Comparison of ENCODE assay signal across 9 cellular contexts in the genomic region with DNA sequence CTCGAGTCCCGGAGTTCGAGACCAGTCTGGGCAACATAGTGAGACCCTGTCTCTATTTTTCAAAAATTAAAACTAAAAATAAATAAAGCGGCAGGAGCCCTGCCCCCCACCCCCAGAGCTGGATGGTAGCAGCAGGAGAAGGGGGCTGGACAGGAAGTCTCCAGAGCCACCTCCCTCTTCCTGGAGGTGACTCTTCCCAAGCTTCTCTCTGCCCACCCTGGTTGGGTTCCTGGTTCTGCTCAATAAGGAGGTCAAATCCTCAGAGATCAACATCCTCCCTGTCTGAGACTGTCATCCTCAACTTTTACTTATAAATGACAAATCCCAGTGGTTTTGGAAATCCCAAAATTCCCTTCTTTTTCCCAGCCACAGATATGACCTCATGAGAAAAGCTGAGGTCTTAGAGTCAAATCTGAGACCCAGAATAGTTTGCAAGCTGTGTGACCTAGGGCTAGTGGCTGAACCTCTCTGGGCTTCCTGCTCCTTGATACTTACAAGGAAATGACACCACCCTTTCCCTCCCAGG. TPM values are rescaled to one million over a fixed set of nuclear protein-coding genes. Genes with fewer than 3 reads are reported as not detected.
DNase-seq lines count a peak whose midpoint lies in the region; ATAC-seq, FAIRE-seq and TF ChIP-seq lines count a peak whose summit lies in the region.
"Had no signal": no experiment of that assay in that cellular context is flagged by ENCODE, and none has a peak within 500 bp of the region (broad histone marks: within the 10 kb centered on the region; RNA-seq: fewer than 3 reads in every experiment).

No MANE protein-coding gene starts in this region.

- 62% methylated on average over 2 of the region's 4 CpGs for WGBS in mesenchymal stem cell

- H3K4me1 ChIP-seq in mesenchymal stem cell (ENCODE audit: control insufficient read depth, insufficient read depth, low read depth, low read length) (peaks cover 18% of the 10 kb centered on the region), vagina (peaks cover 59% of the 10 kb centered on the region)

- H4K8ac ChIP-seq in mesenchymal stem cell (ENCODE audit: low read length): no peak overlapping the region

- no peaks in the 10 kb centered on the region for H3K27me3 Mint-ChIP-seq in activated naive CD4-positive, alpha-beta T cell treated with anti-CD3 and anti-CD28 coated beads, Interleukin-2, amount 10 ng/mL, durations not matched to agents 7 days and 5 days

- intact Hi-C loops in vagina (cut with DNase I): no loop called here

- H4K91ac ChIP-seq in mesenchymal stem cell (ENCODE audit: low read length): no peak overlapping the region

- H3K27ac Mint-ChIP-seq in activated naive CD4-positive, alpha-beta T cell treated with anti-CD3 and anti-CD28 coated beads, Interleukin-2, amount 10 ng/mL, durations not matched to agents 7 days and 5 days: peak overlapping the region; percentile 84
- no peak overlapping the region for H3K27ac Mint-ChIP-seq in activated naive CD4-positive, alpha-beta T cell treated with anti-CD3 and anti-CD28 coated beads, Interleukin-2, amount 50 U/mL, for 72 hours

- no peak overlapping the region for H3K23ac ChIP-seq in mesenchymal stem cell (ENCODE audit: low read length in 2 of 2)

- FAIRE-seq in frontal cortex (lab: Jason Lieb, UNC): no peak

- H2AFZ ChIP-seq in mesenchymal stem cell (ENCODE audit: low read depth, low read length): no peak overlapping the region

- H3K36me3 ChIP-seq in mesenchymal stem cell (ENCODE audit: control insufficient read depth in 1 of 2, insufficient read depth in 2 of 2, low read depth in 1 of 2, low read length in 2 of 2): peaks cover 29 to 34% of the 10 kb centered on the region in 2 experiments
- no peaks in the 10 kb centered on the region for H3K36me3 ChIP-seq in vagina

- no peak for TF ChIP-seq CTCF in coronary artery (IDR thresholded peaks at IDR 0.05)
- no peak for TF ChIP-seq CTCF in vagina (IDR thresholded peaks at IDR 0.05)

- peak overlapping the region; percentile 89 for H3K9ac ChIP-seq in mesenchymal stem cell (ENCODE audit: low read length)

- TF ChIP-seq POLR2A in vagina (IDR thresholded peaks at IDR 0.05): no peak

- H2BK120ac ChIP-seq in mesenchymal stem cell (ENCODE audit: low read depth, low read length): peak overlapping the region; percentile 83

- H3K14ac ChIP-seq in mesenchymal stem cell (ENCODE audit: low read length in 2 of 2): no peak overlapping the region

- H2BK12ac ChIP-seq in mesenchymal stem cell (ENCODE audit: low read length in 2 of 2): no peak overlapping the region

- H3K9me3 Mint-ChIP-seq in activated naive CD4-positive, alpha-beta T cell treated with anti-CD3 and anti-CD28 coated beads, Interleukin-2, amount 10 ng/mL, durations not matched to agents 7 days and 5 days: no peaks in the 10 kb centered on the region
- H3K9me3 Mint-ChIP-seq in activated naive CD4-positive, alpha-beta T cell treated with anti-CD3 and anti-CD28 coated beads, Interleukin-2, amount 50 U/mL, for 72 hours: no peaks in the 10 kb centered on the region

- no peak overlapping the region for H2BK5ac ChIP-seq in mesenchymal stem cell (ENCODE audit: low read depth, low read length, poor library complexity, severe bottlenecking)

- H3K18ac ChIP-seq in mesenchymal stem cell (ENCODE audit: low read depth in 1 of 2, low read length in 2 of 2): peak overlapping the region; percentile 43 to 99

- H3K27ac ChIP-seq in coronary artery (peak overlapping the region; percentile 8 to 83), mesenchymal stem cell (ENCODE audit: low read length, poor library complexity, severe bottlenecking) (peak overlapping the region; percentile 96), vagina (peak overlapping the region; percentile 90)

- peak overlapping the region; percentile 9 for H2BK15ac ChIP-seq in mesenchymal stem cell (ENCODE audit: low read depth, poor library complexity, severe bottlenecking)

- no peak overlapping the region for H3K4me3 Mint-ChIP-seq in activated naive CD4-positive, alpha-beta T cell treated with anti-CD3 and anti-CD28 coated beads, Interleukin-2, amount 10 ng/mL, durations not matched to agents 7 days and 5 days

- ATAC-seq in activated naive CD4-positive, alpha-beta T cell treated with anti-CD3 and anti-CD28 coated beads, Interleukin-2, amount 50 U/mL, for 72 hours: no peak
- no peak for ATAC-seq in GM21619 (IDR thresholded peaks at IDR 0.05; ENCODE audit: unreplicated experiment)

- peaks cover 4% of the 10 kb centered on the region for H3K79me1 ChIP-seq in mesenchymal stem cell (replicated peaks; ENCODE audit: low read length, poor library complexity, severe bottlenecking)

- peak overlapping the region; percentile 62 for H2AK5ac ChIP-seq in mesenchymal stem cell (ENCODE audit: low read length, severe bottlenecking)

- H3K4me1 Mint-ChIP-seq in activated naive CD4-positive, alpha-beta T cell treated with anti-CD3 and anti-CD28 coated beads, Interleukin-2, amount 10 ng/mL, durations not matched to agents 7 days and 5 days: peaks cover 58% of the 10 kb centered on the region

- no peak for DNase-seq in activated naive CD4-positive, alpha-beta T cell treated with anti-CD3 and anti-CD28 coated beads, Interleukin-2, amount 10 ng/mL, durations not matched to agents 7 days and 5 days
- no peak for DNase-seq in activated naive CD4-positive, alpha-beta T cell treated with anti-CD3 and anti-CD28 coated beads, Interleukin-2, amount 50 U/mL, for 72 hours (ENCODE audit: low spot score in 2 of 2)
- no peak for DNase-seq in coronary artery (ENCODE audit: low spot score)
- DNase-seq in mesenchymal stem cell: peak; percentile 67
- no peak for DNase-seq in vagina (ENCODE audit: extremely low spot score in 2 of 2)
- no peak for DNase-seq in frontal cortex (ENCODE audit: low spot score in 2 of 2)
- no peak for DNase-seq in RKO (ENCODE audit: low spot score)
- DNase-seq: NCI-H1417 treated with DMSO at 0.1 percent for 48 hours had no signal

- H3K4me3 ChIP-seq in coronary artery (peak overlapping the region; percentile 61), mesenchymal stem cell (ENCODE audit: insufficient read depth in 1 of 2, low read depth in 1 of 2, low read length in 2 of 2) (peak overlapping the region in 1 of 2 experiments; percentile 85), vagina (peak overlapping the region in 1 of 2 donors; percentile 31)

- CTCF ChIA-PET in activated naive CD4-positive, alpha-beta T cell treated with anti-CD3 and anti-CD28 coated beads, Interleukin-2, amount 10 ng/mL, durations not matched to agents 7 days and 5 days (lab: Charles Lee): interaction anchor here (0.9 to 1.2 kb wide), 2 partner anchors 11 to 24 kb away, joined by 3 to 4 read pairs; no protein-coding TSS in a partner anchor

- H3K4ac ChIP-seq in mesenchymal stem cell (ENCODE audit: low read depth in 1 of 2, low read length in 2 of 2): peak overlapping the region in 1 of 2 experiments; percentile 34

- peaks cover 9% of the 10 kb centered on the region for H3K36me3 Mint-ChIP-seq in activated naive CD4-positive, alpha-beta T cell treated with anti-CD3 and anti-CD28 coated beads, Interleukin-2, amount 10 ng/mL, durations not matched to agents 7 days and 5 days
- peaks cover 0 to 8% of the 10 kb centered on the region in 2 donors for H3K36me3 Mint-ChIP-seq in activated naive CD4-positive, alpha-beta T cell treated with anti-CD3 and anti-CD28 coated beads, Interleukin-2, amount 50 U/mL, for 72 hours

- H3K9me3 ChIP-seq in mesenchymal stem cell (ENCODE audit: control insufficient read depth, low read length) (no peaks in the 10 kb centered on the region), vagina (no peaks in the 10 kb centered on the region)

- H3K4me2 ChIP-seq in mesenchymal stem cell (ENCODE audit: low read length, poor library complexity, severe bottlenecking): peak overlapping the region; percentile 72

- H3K27me3 ChIP-seq in mesenchymal stem cell (ENCODE audit: control insufficient read depth in 1 of 2, insufficient read depth in 1 of 2, low read length in 2 of 2) (no peaks in the 10 kb centered on the region), vagina (no peaks in the 10 kb centered on the region)

RNA-seq across cellular contexts. Expression of a gene that starts 1.0 kb away (rescaled TPM):
- 10 to 100 TPM; 13.8 to 14.5 TPM for total RNA-seq in activated naive CD4-positive, alpha-beta T cell treated with anti-CD3 and anti-CD28 coated beads, Interleukin-2, amount 50 U/mL, for 72 hours
- 38.2 TPM for polyA plus RNA-seq in mesenchymal stem cell (2013, experiment 1 of 2)
- 37.9 TPM for polyA plus RNA-seq in mesenchymal stem cell (2013, experiment 2 of 2)
- 4.9 TPM for total RNA-seq in vagina
- 3.7 TPM for total RNA-seq in frontal cortex

RNA-seq across cellular contexts. Expression of a gene that starts 25.2 kb away (rescaled TPM):
- 10 to 100 TPM in 1 of 2 donors, 1 to 10 TPM in 1; 5.2 to 28.1 TPM for total RNA-seq in activated naive CD4-positive, alpha-beta T cell treated with anti-CD3 and anti-CD28 coated beads, Interleukin-2, amount 50 U/mL, for 72 hours
- not detected for polyA plus RNA-seq in mesenchymal stem cell (2013, experiment 1 of 2)
- not detected for polyA plus RNA-seq in mesenchymal stem cell (2013, experiment 2 of 2)
- total RNA-seq in vagina (not detected), frontal cortex (0.41 TPM)

RNA-seq across cellular contexts. Expression of a gene that starts 37.3 kb away (rescaled TPM):
- total RNA-seq in activated naive CD4-positive, alpha-beta T cell treated with anti-CD3 and anti-CD28 coated beads, Interleukin-2, amount 50 U/mL, for 72 hours: 100 to 1,000 TPM; 170 to 253 TPM
- 4.9 TPM for polyA plus RNA-seq in mesenchymal stem cell (2013, experiment 1 of 2)
- 5.1 TPM for polyA plus RNA-seq in mesenchymal stem cell (2013, experiment 2 of 2)
- total RNA-seq in vagina (3.7 TPM), frontal cortex (not detected)

RNA-seq across cellular contexts. Expression of a gene that starts 57.0 kb away (rescaled TPM):
- total RNA-seq in activated naive CD4-positive, alpha-beta T cell treated with anti-CD3 and anti-CD28 coated beads, Interleukin-2, amount 50 U/mL, for 72 hours: 100 to 1,000 TPM; 655 to 769 TPM
- polyA plus RNA-seq in mesenchymal stem cell (2013, experiment 1 of 2): 121 TPM
- 117 TPM for polyA plus RNA-seq in mesenchymal stem cell (2013, experiment 2 of 2)
- 15.7 TPM for total RNA-seq in vagina
- under 0.01 TPM for total RNA-seq in frontal cortex

Comparison
In these comparisons a context has a peak if more than half of its experiments do, and no peak if none do; other contexts are left out.
1. H3K27ac ChIP-seq: peak in every context shown above with its lines; median percentile 96 in mesenchymal stem cell; 90 in vagina; 46 in coronary artery.
2. RNA of a gene that starts 37.3 kb away (total RNA-seq): 170 to 253 TPM in activated naive CD4-positive, alpha-beta T cell treated with anti-CD3 and anti-CD28 coated beads, Interleukin-2, amount 50 U/mL, for 72 hours; 3.7 TPM in vagina (single experiment) and not detected in frontal cortex (single experiment); every median in the first group is over 10 times any median in the second.